Comparison of ENCODE assay signal across 28 cellular contexts in the genomic region with DNA sequence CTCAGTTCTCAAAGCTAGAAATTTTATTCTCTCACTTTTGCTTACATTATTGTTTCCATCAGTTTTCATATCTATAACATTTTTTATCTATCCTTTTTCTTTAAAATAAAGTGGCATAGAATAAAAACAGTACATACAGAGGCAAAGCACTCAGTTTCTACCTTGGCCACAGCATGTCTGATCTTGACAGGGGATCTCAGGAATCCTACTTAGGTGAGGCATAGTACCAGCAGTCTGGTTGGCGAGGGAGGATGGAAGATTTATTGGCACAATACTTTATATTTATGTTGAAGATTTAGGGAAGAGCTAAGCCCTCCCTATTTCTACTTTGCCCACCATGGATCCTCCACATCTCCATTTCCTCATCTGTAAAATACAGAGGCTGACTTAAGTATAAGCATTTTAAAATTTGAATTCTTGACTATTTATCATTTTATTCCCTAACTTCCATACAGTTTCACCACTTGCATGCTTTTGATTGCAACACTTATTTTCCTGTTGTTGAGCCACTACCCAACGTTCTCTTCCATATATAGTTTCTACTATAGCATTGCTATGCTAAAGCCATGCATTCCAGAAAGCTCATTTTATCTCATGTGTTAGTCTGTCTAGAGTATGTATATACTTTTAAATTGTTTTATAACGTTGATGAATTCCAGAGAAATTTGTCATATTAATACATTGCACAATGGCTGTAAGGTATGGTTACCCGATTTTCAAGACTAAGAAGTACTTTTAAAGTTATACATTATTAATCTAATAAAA.
"Had no signal": no experiment of that assay in that cellular context is flagged by ENCODE, and none has a peak within 500 bp of the region (broad histone marks: within the 10 kb centered on the region; RNA-seq: fewer than 3 reads in every experiment).

No MANE protein-coding gene starts in this region.

- H3K36me3 Mint-ChIP-seq: activated CD4-positive, alpha-beta memory T cell treated with anti-CD3 and anti-CD28 coated beads for 36 hours; immature natural killer cell; memory B cell; natural killer cell; neural progenitor cell; stimulated activated naive B cell treated with anti-CD40 and anti-IgM and Interleukin-4, amounts not matched to agents 10 μg/mL and 1 μg/mL and 100 μg/mL, for 72 hours had no signal

- H3K27ac Mint-ChIP-seq: activated CD4-positive, alpha-beta memory T cell treated with anti-CD3 and anti-CD28 coated beads for 36 hours; activated CD4-positive, alpha-beta T cell treated with anti-CD3 and anti-CD28 coated beads, Interleukin-2, amount 10 ng/mL, durations not matched to agents 24 days and 14 days; activated T-helper 17 cell treated with anti-CD3 and anti-CD28 coated beads, Interleukin-2, amount 50 U/mL, for 72 hours; dendritic cell treated with granulocyte-macrophage colony-stimulating factor and Interleukin-4, amounts not matched to agents 40 ng/mL and 50 ng/mL, for 4 days; immature natural killer cell; memory B cell; natural killer cell; neural progenitor cell; stimulated activated naive B cell treated with anti-CD40 and anti-IgM and Interleukin-4, amounts not matched to agents 10 μg/mL and 1 μg/mL and 100 μg/mL, for 72 hours had no signal

- H3K79me2 ChIP-seq: parathyroid adenoma had no signal

- H3K4me3 ChIP-seq: esophagus squamous epithelium, heart left ventricle, neural progenitor cell, psoas muscle, sigmoid colon, stomach, thyroid gland, upper lobe of left lung, vagina had no signal

- H3K9me3 Mint-ChIP-seq: activated CD4-positive, alpha-beta memory T cell treated with anti-CD3 and anti-CD28 coated beads for 36 hours; activated CD4-positive, alpha-beta T cell treated with anti-CD3 and anti-CD28 coated beads, Interleukin-2, amount 10 ng/mL, durations not matched to agents 24 days and 14 days; activated T-cell treated with anti-CD3 and anti-CD28 coated beads, Interleukin-2, amount 50 U/mL, for 4 hours; activated T-helper 17 cell treated with anti-CD3 and anti-CD28 coated beads, Interleukin-2, amount 50 U/mL, for 72 hours; central memory CD8-positive, alpha-beta T cell; dendritic cell treated with granulocyte-macrophage colony-stimulating factor and Interleukin-4, amounts not matched to agents 40 ng/mL and 50 ng/mL, for 4 days; memory B cell; neural progenitor cell; stimulated activated naive B cell treated with anti-CD40 and anti-IgM and Interleukin-4, amounts not matched to agents 10 μg/mL and 1 μg/mL and 100 μg/mL, for 72 hours had no signal

- H3K4me1 ChIP-seq: esophagus squamous epithelium, neural progenitor cell, parathyroid adenoma, psoas muscle, thyroid gland, vagina had no signal

- H3K27ac ChIP-seq: epithelial cell of prostate, esophagus squamous epithelium, heart left ventricle, neural progenitor cell, parathyroid adenoma, psoas muscle, sigmoid colon, stomach, thyroid gland, upper lobe of left lung, vagina had no signal

- H3K27me3 Mint-ChIP-seq: activated CD4-positive, alpha-beta T cell treated with anti-CD3 and anti-CD28 coated beads, Interleukin-2, amount 10 ng/mL, durations not matched to agents 24 days and 14 days; activated T-helper 17 cell treated with anti-CD3 and anti-CD28 coated beads, Interleukin-2, amount 50 U/mL, for 72 hours; central memory CD8-positive, alpha-beta T cell; dendritic cell treated with granulocyte-macrophage colony-stimulating factor and Interleukin-4, amounts not matched to agents 40 ng/mL and 50 ng/mL, for 4 days; stimulated activated naive B cell treated with anti-CD40 and anti-IgM and Interleukin-4, amounts not matched to agents 10 μg/mL and 1 μg/mL and 100 μg/mL, for 72 hours had no signal

- H2AFZ ChIP-seq: neural progenitor cell, parathyroid adenoma had no signal

- H3K9ac ChIP-seq: neural progenitor cell, parathyroid adenoma had no signal

- ATAC-seq: activated T-cell treated with anti-CD3 and anti-CD28 coated beads, Interleukin-2, amount 50 U/mL, for 4 hours; activated T-helper 17 cell treated with anti-CD3 and anti-CD28 coated beads, Interleukin-2, amount 50 U/mL, for 72 hours; heart left ventricle; natural killer cell; psoas muscle had no signal

- H3K4me2 ChIP-seq: neural progenitor cell had no signal

- H3K9me3 ChIP-seq: esophagus squamous epithelium, heart left ventricle, psoas muscle, sigmoid colon, stomach, thyroid gland, upper lobe of left lung, vagina had no signal

- DNase-seq: activated CD4-positive, alpha-beta memory T cell treated with anti-CD3 and anti-CD28 coated beads for 36 hours; activated CD4-positive, alpha-beta T cell treated with anti-CD3 and anti-CD28 coated beads, Interleukin-2, amount 10 ng/mL, durations not matched to agents 24 days and 14 days; activated CD4-positive, CD25-positive, alpha-beta regulatory T cell treated with anti-CD3 and anti-CD28 coated beads, Interleukin-2, amount 50 U/mL, for 72 hours; activated gamma-delta T cell treated with Interleukin-2 at 50 U/mL for 16 hours; activated naive CD4-positive, alpha-beta T cell treated with anti-CD3 and anti-CD28 coated beads, Interleukin-2, amount 50 U/mL, for 16 hours; activated T-cell treated with anti-CD3 and anti-CD28 coated beads, Interleukin-2, amount 50 U/mL, for 4 hours; effector CD4-positive, alpha-beta T cell; esophagus squamous epithelium; heart left ventricle; immature natural killer cell; natural killer cell; psoas muscle; sigmoid colon; stimulated activated CD4-positive, alpha-beta T cell treated with anti-CD3 and anti-CD28 coated beads, Interleukin-15, amount 100 ng/mL, for 24 hours; stimulated activated CD4-positive, alpha-beta T cell treated with anti-CD3 and anti-CD28 coated beads, Interleukin-2, amount 100 ng/mL, for 24 hours; stimulated activated naive B cell treated with anti-CD40 and anti-IgM and Interleukin-4, amounts not matched to agents 10 μg/mL and 1 μg/mL and 100 μg/mL, for 72 hours; stomach; T1000; thyroid gland; upper lobe of left lung had no signal

- H3K27me3 ChIP-seq: esophagus squamous epithelium, heart left ventricle, neural progenitor cell, sigmoid colon, stomach, thyroid gland, upper lobe of left lung, vagina had no signal

- H3K4me1 Mint-ChIP-seq: activated CD4-positive, alpha-beta T cell treated with anti-CD3 and anti-CD28 coated beads, Interleukin-2, amount 10 ng/mL, durations not matched to agents 24 days and 14 days; activated T-helper 17 cell treated with anti-CD3 and anti-CD28 coated beads, Interleukin-2, amount 50 U/mL, for 72 hours; central memory CD8-positive, alpha-beta T cell; memory B cell; natural killer cell; neural progenitor cell; stimulated activated naive B cell treated with anti-CD40 and anti-IgM and Interleukin-4, amounts not matched to agents 10 μg/mL and 1 μg/mL and 100 μg/mL, for 72 hours had no signal

- H3K36me3 ChIP-seq: esophagus squamous epithelium, heart left ventricle, neural progenitor cell, sigmoid colon, stomach, thyroid gland, upper lobe of left lung, vagina had no signal

- H3K4me3 Mint-ChIP-seq: activated CD4-positive, alpha-beta memory T cell treated with anti-CD3 and anti-CD28 coated beads for 36 hours; activated CD4-positive, alpha-beta T cell treated with anti-CD3 and anti-CD28 coated beads, Interleukin-2, amount 10 ng/mL, durations not matched to agents 24 days and 14 days; activated T-cell treated with anti-CD3 and anti-CD28 coated beads, Interleukin-2, amount 50 U/mL, for 4 hours; activated T-helper 17 cell treated with anti-CD3 and anti-CD28 coated beads, Interleukin-2, amount 50 U/mL, for 72 hours; central memory CD8-positive, alpha-beta T cell; dendritic cell treated with granulocyte-macrophage colony-stimulating factor and Interleukin-4, amounts not matched to agents 40 ng/mL and 50 ng/mL, for 4 days; immature natural killer cell; memory B cell; natural killer cell; neural progenitor cell; stimulated activated naive B cell treated with anti-CD40 and anti-IgM and Interleukin-4, amounts not matched to agents 10 μg/mL and 1 μg/mL and 100 μg/mL, for 72 hours had no signal
